Comparison of ENCODE assay signal across 9 cellular contexts in genomic region chr9:129494113-129494789, GRCh38.
DNase-seq lines count a peak whose midpoint lies in the region; ATAC-seq and TF ChIP-seq lines count a peak whose summit lies in the region.
"Had no signal": no experiment of that assay in that cellular context is flagged by ENCODE, and none has a peak within 500 bp of the region (broad histone marks: within the 10 kb centered on the region; RNA-seq: fewer than 3 reads in every experiment).

No MANE protein-coding gene starts in this region.

- no peaks in the 10 kb centered on the region for H3K36me3 Mint-ChIP-seq in chondrocyte (ENCODE audit: low read depth)
- H3K36me3 Mint-ChIP-seq in CD8-positive, alpha-beta T cell, result no peaks in the 10 kb centered on the region

- H3K9ac ChIP-seq in KMS-11, result peak overlapping the region; percentile 94

- no peak overlapping the region for H3K4me3 ChIP-seq in KMS-11 (IDR thresholded peaks at IDR 0.05; ENCODE audit: insufficient read depth, low read depth, low read length)
- H3K4me3 ChIP-seq in mucosa of descending colon, result peak overlapping the region; percentile 27
- H3K4me3 ChIP-seq in thyroid gland (replicated peaks in 1 of 3), result no peak overlapping the region
- no peak overlapping the region for H3K4me3 ChIP-seq in CD8-positive, alpha-beta T cell (ENCODE audit: low read depth, low read length)

- peaks cover 80% of the 10 kb centered on the region for H3K4me1 Mint-ChIP-seq in chondrocyte (ENCODE audit: low read depth)
- H3K4me1 Mint-ChIP-seq in CD8-positive, alpha-beta T cell (ENCODE audit: low read depth), result peaks cover 36% of the 10 kb centered on the region

- H3K9me3 Mint-ChIP-seq in chondrocyte (ENCODE audit: low read depth), result no peaks in the 10 kb centered on the region
- no peaks in the 10 kb centered on the region for H3K9me3 Mint-ChIP-seq in CD8-positive, alpha-beta T cell

- H3K27me3 Mint-ChIP-seq in chondrocyte (ENCODE audit: low read depth), result no peaks in the 10 kb centered on the region
- no peaks in the 10 kb centered on the region for H3K27me3 Mint-ChIP-seq in CD8-positive, alpha-beta T cell (ENCODE audit: low read depth)

- TF ChIP-seq CTCF in KMS-11 (conservative IDR thresholded peaks at IDR 0.05; ENCODE audit: low read depth, low read length), result no peak
- TF ChIP-seq CTCF in chondrocyte (IDR thresholded peaks at IDR 0.05), result no peak
- TF ChIP-seq CTCF in mucosa of descending colon (IDR thresholded peaks at IDR 0.05), result no peak
- no peak for TF ChIP-seq CTCF in thyroid gland (IDR thresholded peaks at IDR 0.05)
- TF ChIP-seq CTCF in CD8-positive, alpha-beta T cell (IDR thresholded peaks at IDR 0.05), result no peak

- H3K27me3 ChIP-seq in KMS-11 (ENCODE audit: insufficient read depth, low read depth) (no peaks in the 10 kb centered on the region), thyroid gland (no peaks in the 10 kb centered on the region)
- H3K27me3 ChIP-seq in CD8-positive, alpha-beta T cell (ENCODE audit: insufficient read depth, low read length), result no peaks in the 10 kb centered on the region

- H3K79me2 ChIP-seq in KMS-11 (ENCODE audit: insufficient read depth, low read depth), result peaks cover 59% of the 10 kb centered on the region

- peak overlapping the region; percentile 98 for H3K27ac Mint-ChIP-seq in chondrocyte (ENCODE audit: unreplicated experiment)
- no peak overlapping the region for H3K27ac Mint-ChIP-seq in CD8-positive, alpha-beta T cell

- peak overlapping the region; percentile 96 for H3K4me2 ChIP-seq in KMS-11

- 85 to 86% methylated on average over 10 to 11 of the region's 11 CpGs for WGBS in thyroid gland, 2 donors

- H3K9me3 ChIP-seq in mucosa of descending colon (no peaks in the 10 kb centered on the region), thyroid gland (no peaks in the 10 kb centered on the region)
- H3K9me3 ChIP-seq in CD8-positive, alpha-beta T cell (ENCODE audit: low read length), result no peaks in the 10 kb centered on the region

- ATAC-seq in mucosa of descending colon, result peak; percentile 34
- no peak for ATAC-seq in CD8-positive, alpha-beta T cell
- no peak for ATAC-seq in HG03565 (IDR thresholded peaks at IDR 0.05; ENCODE audit: unreplicated experiment)

- H3K4me1 ChIP-seq in KMS-11 (ENCODE audit: low read depth, poor library complexity, severe bottlenecking), result peaks cover 66% of the 10 kb centered on the region
- peaks cover 56% of the 10 kb centered on the region for H3K4me1 ChIP-seq in mucosa of descending colon (ENCODE audit: low read depth)
- peaks cover 67 to 87% of the 10 kb centered on the region in 2 donors for H3K4me1 ChIP-seq in thyroid gland
- peaks cover 39% of the 10 kb centered on the region for H3K4me1 ChIP-seq in CD8-positive, alpha-beta T cell (ENCODE audit: insufficient read depth, low read length)

- no peaks in the 10 kb centered on the region for H3K36me3 ChIP-seq in KMS-11 (ENCODE audit: insufficient read depth)
- no peaks in the 10 kb centered on the region for H3K36me3 ChIP-seq in mucosa of descending colon (ENCODE audit: low read depth)
- no peaks in the 10 kb centered on the region for H3K36me3 ChIP-seq in thyroid gland
- no peaks in the 10 kb centered on the region for H3K36me3 ChIP-seq in CD8-positive, alpha-beta T cell (ENCODE audit: insufficient read depth, low read length)

- no peaks in the 10 kb centered on the region for H4K20me1 ChIP-seq in KMS-11 (ENCODE audit: insufficient read depth)

- CTCF ChIA-PET in CD8-positive, alpha-beta T cell (lab: Charles Lee), result interaction anchor here (0.5 to 1.7 kb wide), 6 partner anchors 34 to 355 kb away, joined by 3 to 4 read pairs (median 3); no protein-coding TSS in a partner anchor

- no peak overlapping the region for H3K4me3 Mint-ChIP-seq in chondrocyte (ENCODE audit: unreplicated experiment)
- no peak overlapping the region for H3K4me3 Mint-ChIP-seq in CD8-positive, alpha-beta T cell

- H3K27ac ChIP-seq in KMS-11 (peak overlapping the region; percentile 91), thyroid gland (peak overlapping the region; percentile 40 to 100 (median 97))
- no peak overlapping the region for H3K27ac ChIP-seq in CD8-positive, alpha-beta T cell (ENCODE audit: low read depth, low read length)

- no peak overlapping the region for H2AFZ ChIP-seq in KMS-11 (ENCODE audit: low read depth)

- POLR2A ChIA-PET in CD8-positive, alpha-beta T cell (lab: Charles Lee), result interaction anchor here (1.5 kb wide), 1 partner anchor 320 kb away, joined by 3 read pairs; no protein-coding TSS in a partner anchor

- peak in 1 of 2 donors; percentile 12 for TF ChIP-seq POLR2A in thyroid gland (IDR thresholded peaks at IDR 0.05)

- DNase-seq in chondrocyte (ENCODE audit: low spot score) (no peak), mucosa of descending colon (peak; percentile 51 to 59 (median 51)), thyroid gland (no peak), SW480 (ENCODE audit: low spot score) (no peak)
- no peak for DNase-seq in CD8-positive, alpha-beta T cell
- DNase-seq: KG1, NCI-H226 had no signal

- intact Hi-C loops in mucosa of descending colon (cut with DNase I, micrococcal nuclease) (no loop called here), thyroid gland (cut with DNase I) (loop anchor here (5.0 kb wide), 2 partner anchors 157 to 322 kb away; no protein-coding TSS in a partner anchor)
- intact Hi-C loops in CD8-positive, alpha-beta T cell (cut with DNase I, micrococcal nuclease), result loop anchor here in 1 of 2 experiments (10.0 kb wide), 1 partner anchor 111 kb away; no protein-coding TSS in a partner anchor

Comparison
In these comparisons a context has a peak if more than half of its experiments do, and no peak if none do; other contexts are left out.
1. DNase-seq: peak in mucosa of descending colon (3 of 3); none in chondrocyte (single experiment), thyroid gland (0 of 2), CD8-positive, alpha-beta T cell (0 of 7) and SW480 (single experiment).